In the genomic region with DNA sequence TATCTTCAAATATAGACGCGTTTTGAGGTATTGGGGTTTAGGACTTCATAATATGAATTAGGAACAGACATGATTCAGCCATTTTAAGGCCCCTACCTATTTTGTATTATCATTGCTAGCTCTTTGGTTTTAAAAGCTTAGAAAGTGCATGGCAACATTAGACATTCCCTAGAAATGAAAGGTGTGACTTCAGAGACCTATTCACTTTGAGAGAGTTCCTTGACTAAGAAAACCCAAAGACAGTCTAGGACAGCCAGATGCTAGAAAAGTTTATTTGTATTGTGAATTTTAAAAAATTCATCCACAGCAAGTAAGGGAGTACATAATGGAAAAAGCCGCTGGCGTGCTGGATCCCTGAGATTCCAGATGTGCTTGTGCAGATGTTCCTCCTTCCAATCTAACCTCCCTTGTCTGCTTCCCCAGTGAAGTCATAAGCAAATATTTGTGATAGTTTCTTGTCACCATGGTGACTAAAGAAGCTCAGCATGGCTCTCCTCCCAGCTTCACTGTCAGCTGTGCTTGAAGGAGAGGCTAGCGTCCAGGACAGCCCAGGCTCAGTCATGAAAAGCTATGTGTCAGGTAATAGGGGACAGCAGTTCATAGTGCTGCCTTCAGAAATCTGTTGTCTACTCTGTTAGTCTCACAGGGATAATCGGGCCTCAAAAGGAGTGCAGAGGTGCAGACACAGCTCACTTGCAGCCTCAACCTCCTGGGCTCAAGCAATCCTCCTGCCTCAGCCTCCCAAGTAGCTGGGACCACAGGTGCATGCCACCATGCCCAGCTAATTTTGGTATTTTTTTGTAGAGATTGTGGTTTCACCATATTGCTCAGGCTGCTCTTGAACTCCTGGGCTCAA, we compare ENCODE assay signal across 8 cellular contexts. TPM values are rescaled to one million over a fixed set of nuclear protein-coding genes. Genes with fewer than 3 reads are reported as not detected.
DNase-seq lines count a peak whose midpoint lies in the region; ATAC-seq and TF ChIP-seq lines count a peak whose summit lies in the region.

No MANE protein-coding gene starts in this region.

- H3K36me3 ChIP-seq in vagina = no peaks in the 10 kb centered on the region

- no peak for TF ChIP-seq POLR2A in vagina (IDR thresholded peaks at IDR 0.05)

- H3K27me3 ChIP-seq in vagina = no peaks in the 10 kb centered on the region

- peak overlapping the region; percentile 17 for H3K27ac ChIP-seq in vagina

- no peaks in the 10 kb centered on the region for H3K9me3 ChIP-seq in vagina

- no peak for DNase-seq in Right ventricle myocardium inferior (ENCODE audit: missing footprints)
- DNase-seq in cardiac septum (ENCODE audit: low spot score) = no peak
- DNase-seq in T47D (ENCODE audit: low read depth in 1 of 2, low spot score in 1 of 2) = peak; percentile 13 to 45
- peak; percentile 11 to 31 for DNase-seq in left colon
- no peak for DNase-seq in vagina (ENCODE audit: extremely low spot score in 2 of 2)

- no peak for TF ChIP-seq CTCF in vagina (IDR thresholded peaks at IDR 0.05)

- peaks cover 35% of the 10 kb centered on the region for H3K4me1 ChIP-seq in vagina

- in situ Hi-C loops in T47D (cut with HindIII; ENCODE audit: low pct_unique_long_range_greater_than_20kb, low sequenced_read_pairs) = no loop called here

- intact Hi-C loops in Right ventricle myocardium inferior (cut with DNase I) = no loop called here
- intact Hi-C loops in cardiac septum (cut with DNase I) = no loop called here
- intact Hi-C loops in left colon (cut with DNase I, micrococcal nuclease) = no loop called here
- intact Hi-C loops in vagina (cut with DNase I) = no loop called here

- ATAC-seq in Right ventricle myocardium inferior = peak; percentile 94
- peak; percentile 89 for ATAC-seq in left colon
- ATAC-seq in GM21737 (IDR thresholded peaks at IDR 0.05; ENCODE audit: unreplicated experiment) = no peak
- no peak for ATAC-seq in GM18868 (IDR thresholded peaks at IDR 0.05; ENCODE audit: unreplicated experiment)
- no peak for ATAC-seq in HG02840 (IDR thresholded peaks at IDR 0.05; ENCODE audit: low FRiP score, unreplicated experiment)

- H3K4me3 ChIP-seq in vagina = no peak overlapping the region

RNA-seq across cellular contexts. Expression of a gene that starts 34.8 kb away (rescaled TPM):
- total RNA-seq in Right ventricle myocardium inferior (70.3 TPM), cardiac septum (81.4 TPM), left colon (10 to 100 TPM; 55.6 to 58.9 TPM), vagina (28.7 TPM)

RNA-seq across cellular contexts. Expression of a gene that starts 36.8 kb away (rescaled TPM):
- 17.4 TPM for total RNA-seq in Right ventricle myocardium inferior
- 24.5 TPM for total RNA-seq in cardiac septum
- total RNA-seq in left colon = 10 to 100 TPM; 34.5 to 37.6 TPM
- 45.7 TPM for total RNA-seq in vagina

RNA-seq across cellular contexts. Expression of a gene that starts 57.7 kb away (rescaled TPM):
- total RNA-seq in Right ventricle myocardium inferior = 25.8 TPM
- total RNA-seq in cardiac septum = 10.2 TPM
- total RNA-seq in left colon = 1 to 10 TPM; 1.3 to 2.3 TPM
- 2.9 TPM for total RNA-seq in vagina

Comparison
In these comparisons a context has a peak if more than half of its experiments do, and no peak if none do; other contexts are left out.
1. ATAC-seq: peak in Right ventricle myocardium inferior (single experiment) and left colon (single experiment); none in GM21737 (single experiment), GM18868 (single experiment) and HG02840 (single experiment).
2. DNase-seq: peak in T47D (2 of 2) and left colon (2 of 2); none in Right ventricle myocardium inferior (single experiment), cardiac septum (single experiment) and vagina (0 of 2).